13 cellular contexts compared by ENCODE assay signal in the genomic region with DNA sequence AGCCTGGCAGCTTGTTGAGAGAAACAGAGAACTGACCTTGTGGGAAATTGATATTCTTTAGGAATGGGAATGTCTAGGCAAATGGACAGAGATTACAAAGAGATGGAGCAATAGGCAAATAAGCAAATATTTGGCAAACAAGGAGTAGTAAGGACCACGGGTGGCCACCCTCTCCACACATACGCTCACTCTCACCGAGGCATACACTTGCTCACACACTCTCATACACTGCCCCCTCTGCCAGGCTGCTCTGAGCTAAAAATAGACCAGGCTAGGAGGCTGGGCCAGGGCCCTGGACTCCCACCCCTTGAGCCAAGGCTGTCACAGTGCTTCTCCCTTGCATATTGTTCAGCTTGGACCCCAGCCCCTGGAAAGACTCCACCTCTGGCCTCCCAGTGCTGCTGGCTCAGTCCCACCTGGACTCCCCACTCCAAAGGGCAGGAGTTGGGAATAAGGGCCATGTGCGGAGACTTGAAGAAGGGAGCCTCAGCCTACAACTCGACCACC. TPM values are rescaled to one million over a fixed set of nuclear protein-coding genes. Genes with fewer than 3 reads are reported as not detected.
DNase-seq lines count a peak whose midpoint lies in the region; ATAC-seq and TF ChIP-seq lines count a peak whose summit lies in the region.
"Had no signal": no experiment of that assay in that cellular context is flagged by ENCODE, and none has a peak within 500 bp of the region (broad histone marks: within the 10 kb centered on the region; RNA-seq: fewer than 3 reads in every experiment).

No MANE protein-coding gene starts in this region.

- POLR2A ChIA-PET in activated CD4-positive, alpha-beta T cell treated with anti-CD3 and anti-CD28 coated beads for 36 hours (lab: Charles Lee): no interaction called here
- POLR2A ChIA-PET in CD8-positive, alpha-beta T cell (lab: Charles Lee): no interaction called here

- H3K27ac Mint-ChIP-seq in endothelial cell (ENCODE audit: unreplicated experiment): no peak overlapping the region
- no peak overlapping the region for H3K27ac Mint-ChIP-seq in activated CD4-positive, alpha-beta T cell treated with anti-CD3 and anti-CD28 coated beads for 36 hours
- no peak overlapping the region for H3K27ac Mint-ChIP-seq in CD8-positive, alpha-beta T cell
- H3K27ac Mint-ChIP-seq: activated CD4-positive, alpha-beta memory T cell treated with anti-CD3 and anti-CD28 coated beads for 36 hours had no signal

- no peaks in the 10 kb centered on the region for H3K27me3 ChIP-seq in right lobe of liver
- H3K27me3 ChIP-seq in subcutaneous abdominal adipose tissue (ENCODE audit: control insufficient read depth in 5 of 5, insufficient read depth in 4 of 5, low read length in 5 of 5): peaks cover 0 to 21% (median 10%) of the 10 kb centered on the region in 5 donors
- peaks cover 25% of the 10 kb centered on the region for H3K27me3 ChIP-seq in CD8-positive, alpha-beta T cell (ENCODE audit: insufficient read depth, low read length)

- CTCF ChIA-PET in activated CD4-positive, alpha-beta T cell treated with anti-CD3 and anti-CD28 coated beads for 36 hours (lab: Charles Lee): interaction anchor here (0.7 to 2.5 kb wide), 3 partner anchors 9 to 21 kb away, joined by 3 to 14 read pairs (median 3); no protein-coding TSS in a partner anchor
- CTCF ChIA-PET in CD8-positive, alpha-beta T cell (lab: Charles Lee): interaction anchor here (0.7 to 2.5 kb wide), 3 partner anchors 9 to 11 kb away, joined by 3 to 22 read pairs (median 12); no protein-coding TSS in a partner anchor

- peak overlapping the region; percentile 58 to 68 (median 67) for H3K4me3 ChIP-seq in right lobe of liver
- H3K4me3 ChIP-seq in subcutaneous abdominal adipose tissue (ENCODE audit: low read depth in 1 of 5, low read length in 5 of 5): peak overlapping the region; percentile 61 to 94 (median 79)
- no peak overlapping the region for H3K4me3 ChIP-seq in CD8-positive, alpha-beta T cell (ENCODE audit: low read depth, low read length)
- H3K4me3 ChIP-seq: K562 had no signal

- 14% methylated on average over 4 of the region's 5 CpGs for WGBS in right lobe of liver (ENCODE audit: insufficient coverage, low coverage, low lambda C conversion rate, missing lambda C conversion rate)

- peaks cover 0 to 9% (median under 1%) of the 10 kb centered on the region in 4 donors for H3K36me3 ChIP-seq in right lobe of liver
- H3K36me3 ChIP-seq in subcutaneous abdominal adipose tissue (ENCODE audit: control insufficient read depth in 5 of 5, insufficient read depth in 5 of 5, low read length in 5 of 5): peaks cover 1 to 19% (median 17%) of the 10 kb centered on the region in 5 donors
- no peaks in the 10 kb centered on the region for H3K36me3 ChIP-seq in CD8-positive, alpha-beta T cell (ENCODE audit: insufficient read depth, low read length)

- H3K27me3 Mint-ChIP-seq in endothelial cell (ENCODE audit: unreplicated experiment): peaks cover 28% of the 10 kb centered on the region
- peaks cover 43% of the 10 kb centered on the region for H3K27me3 Mint-ChIP-seq in activated CD4-positive, alpha-beta T cell treated with anti-CD3 and anti-CD28 coated beads for 36 hours
- H3K27me3 Mint-ChIP-seq in CD8-positive, alpha-beta T cell (ENCODE audit: low read depth): peaks cover 66% of the 10 kb centered on the region

- H3K9me3 ChIP-seq in right lobe of liver: no peaks in the 10 kb centered on the region
- no peaks in the 10 kb centered on the region for H3K9me3 ChIP-seq in subcutaneous abdominal adipose tissue (ENCODE audit: control insufficient read depth in 5 of 5, low read length in 5 of 5)
- no peaks in the 10 kb centered on the region for H3K9me3 ChIP-seq in CD8-positive, alpha-beta T cell (ENCODE audit: low read length)

- H3K4me1 Mint-ChIP-seq in endothelial cell (ENCODE audit: unreplicated experiment): peaks cover 17% of the 10 kb centered on the region
- H3K4me1 Mint-ChIP-seq in activated CD4-positive, alpha-beta T cell treated with anti-CD3 and anti-CD28 coated beads for 36 hours: peaks cover 7% of the 10 kb centered on the region
- peaks cover 11% of the 10 kb centered on the region for H3K4me1 Mint-ChIP-seq in CD8-positive, alpha-beta T cell (ENCODE audit: low read depth)

- TF ChIP-seq CTCF in endothelial cell (IDR thresholded peaks at IDR 0.05; ENCODE audit: unreplicated experiment): no peak
- TF ChIP-seq CTCF in right lobe of liver (IDR thresholded peaks at IDR 0.05): no peak
- no peak for TF ChIP-seq CTCF in CD8-positive, alpha-beta T cell (IDR thresholded peaks at IDR 0.05)

- DNase-seq in NCI-H774 (lab: John Stamatoyannopoulos, UW): peak; percentile 14
- DNase-seq in endothelial cell (ENCODE audit: low spot score): no peak
- DNase-seq in right lobe of liver: peak; percentile 79 to 94 (median 93)
- DNase-seq in DMS114 treated with DMSO at 0.1 percent for 48 hours (lab: John Stamatoyannopoulos, UW; ENCODE audit: unreplicated experiment): no peak
- no peak for DNase-seq in activated CD4-positive, alpha-beta T cell treated with anti-CD3 and anti-CD28 coated beads for 36 hours
- DNase-seq in CD8-positive, alpha-beta T cell: no peak
- DNase-seq: activated CD4-positive, alpha-beta memory T cell treated with anti-CD3 and anti-CD28 coated beads for 36 hours; foreskin keratinocyte had no signal

- H3K4me1 ChIP-seq in right lobe of liver (peaks cover 0 to 20% (median 7%) of the 10 kb centered on the region in 4 donors), subcutaneous abdominal adipose tissue (ENCODE audit: control insufficient read depth in 5 of 5, insufficient read depth in 5 of 5, low read length in 5 of 5) (peaks cover 2 to 71% (median 58%) of the 10 kb centered on the region in 5 donors)
- H3K4me1 ChIP-seq in CD8-positive, alpha-beta T cell (ENCODE audit: insufficient read depth, low read length): peaks cover 6% of the 10 kb centered on the region
- H3K4me1 ChIP-seq: foreskin keratinocyte had no signal

- intact Hi-C loops in right lobe of liver (cut with DNase I): no loop called here
- intact Hi-C loops in activated CD4-positive, alpha-beta T cell treated with anti-CD3 and anti-CD28 coated beads for 36 hours (cut with DNase I, micrococcal nuclease): no loop called here
- intact Hi-C loops in CD8-positive, alpha-beta T cell (cut with DNase I, micrococcal nuclease): no loop called here

- H3K9me3 Mint-ChIP-seq in endothelial cell (ENCODE audit: unreplicated experiment): no peaks in the 10 kb centered on the region
- H3K9me3 Mint-ChIP-seq in activated CD4-positive, alpha-beta T cell treated with anti-CD3 and anti-CD28 coated beads for 36 hours (ENCODE audit: low read depth): no peaks in the 10 kb centered on the region
- no peaks in the 10 kb centered on the region for H3K9me3 Mint-ChIP-seq in CD8-positive, alpha-beta T cell
- H3K9me3 Mint-ChIP-seq: activated CD4-positive, alpha-beta memory T cell treated with anti-CD3 and anti-CD28 coated beads for 36 hours had no signal

- H3K9ac ChIP-seq in subcutaneous abdominal adipose tissue (ENCODE audit: low read length in 5 of 5): peak overlapping the region; percentile 59 to 91 (median 73)

- H3K27ac ChIP-seq in right lobe of liver (peak overlapping the region; percentile 29 to 82 (median 68)), subcutaneous abdominal adipose tissue (ENCODE audit: low read depth, low read length) (peak overlapping the region; percentile 85)
- H3K27ac ChIP-seq in CD8-positive, alpha-beta T cell (ENCODE audit: low read depth, low read length): no peak overlapping the region
- H3K27ac ChIP-seq: foreskin keratinocyte had no signal

- peak; percentile 94 to 96 (median 96) for ATAC-seq in right lobe of liver
- ATAC-seq in activated CD4-positive, alpha-beta T cell treated with anti-CD3 and anti-CD28 coated beads for 36 hours: no peak
- no peak for ATAC-seq in CD8-positive, alpha-beta T cell
- ATAC-seq: foreskin keratinocyte, K562 had no signal

- H3K4me3 Mint-ChIP-seq in endothelial cell (ENCODE audit: unreplicated experiment): peak overlapping the region; percentile 38
- no peak overlapping the region for H3K4me3 Mint-ChIP-seq in activated CD4-positive, alpha-beta T cell treated with anti-CD3 and anti-CD28 coated beads for 36 hours
- no peak overlapping the region for H3K4me3 Mint-ChIP-seq in CD8-positive, alpha-beta T cell
- H3K4me3 Mint-ChIP-seq: activated CD4-positive, alpha-beta memory T cell treated with anti-CD3 and anti-CD28 coated beads for 36 hours had no signal

- no peaks in the 10 kb centered on the region for H3K36me3 Mint-ChIP-seq in endothelial cell (ENCODE audit: low read depth, unreplicated experiment)
- no peaks in the 10 kb centered on the region for H3K36me3 Mint-ChIP-seq in activated CD4-positive, alpha-beta T cell treated with anti-CD3 and anti-CD28 coated beads for 36 hours (ENCODE audit: low read depth)
- no peaks in the 10 kb centered on the region for H3K36me3 Mint-ChIP-seq in CD8-positive, alpha-beta T cell
- H3K36me3 Mint-ChIP-seq: activated CD4-positive, alpha-beta memory T cell treated with anti-CD3 and anti-CD28 coated beads for 36 hours had no signal

- peak; percentile 34 for TF ChIP-seq POLR2A in right lobe of liver (IDR thresholded peaks at IDR 0.05)

RNA-seq across cellular contexts. Expression of a gene that starts 1.1 kb away (rescaled TPM):
- 1.3 TPM for total RNA-seq in endothelial cell (ENCODE audit: unreplicated experiment)
- 100 to 1,000 TPM in 2 of 6 experiments, 10 to 100 TPM in 4; 15.6 to 153 (median 54.5) TPM for total RNA-seq in right lobe of liver
- not detected for total RNA-seq in activated CD4-positive, alpha-beta T cell treated with anti-CD3 and anti-CD28 coated beads for 36 hours
- total RNA-seq in CD8-positive, alpha-beta T cell: not detected
- total RNA-seq: activated CD4-positive, alpha-beta memory T cell treated with anti-CD3 and anti-CD28 coated beads for 36 hours; Daoy; foreskin keratinocyte; K562; SK-MEL-5 had no signal

RNA-seq across cellular contexts. Expression of a gene that starts 38.0 kb away (rescaled TPM):
- total RNA-seq in endothelial cell (ENCODE audit: unreplicated experiment): 4.1 TPM
- 1 to 10 TPM in 3 of 6 experiments, under 1 TPM in 3; 0.67 to 1.7 (median 1.0) TPM for total RNA-seq in right lobe of liver
- 10 to 100 TPM; 24.3 to 25.8 TPM for total RNA-seq in activated CD4-positive, alpha-beta T cell treated with anti-CD3 and anti-CD28 coated beads for 36 hours
- 1 to 10 TPM; 6.8 to 7.1 TPM for total RNA-seq in CD8-positive, alpha-beta T cell
- total RNA-seq: foreskin keratinocyte had no signal

RNA-seq across cellular contexts. Expression of a gene that starts 47.3 kb away (rescaled TPM):
- total RNA-seq in endothelial cell (ENCODE audit: unreplicated experiment): not detected
- total RNA-seq in right lobe of liver: not detected
- total RNA-seq in activated CD4-positive, alpha-beta T cell treated with anti-CD3 and anti-CD28 coated beads for 36 hours: not detected
- not detected for total RNA-seq in CD8-positive, alpha-beta T cell
- total RNA-seq: activated CD4-positive, alpha-beta memory T cell treated with anti-CD3 and anti-CD28 coated beads for 36 hours; astrocyte; Daoy; foreskin keratinocyte; K562; SK-MEL-5 had no signal

Comparison
In these comparisons a context has a peak if more than half of its experiments do, and no peak if none do; other contexts are left out.
1. DNase-seq: peak in NCI-H774 (single experiment) and right lobe of liver (3 of 3); none in endothelial cell (single experiment), DMS114 treated with DMSO at 0.1 percent for 48 hours (single experiment), activated CD4-positive, alpha-beta T cell treated with anti-CD3 and anti-CD28 coated beads for 36 hours (single experiment) and CD8-positive, alpha-beta T cell (0 of 7).
2. ATAC-seq: peak in right lobe of liver (4 of 4); none in activated CD4-positive, alpha-beta T cell treated with anti-CD3 and anti-CD28 coated beads for 36 hours (single experiment) and CD8-positive, alpha-beta T cell (single experiment).